Comparison of ENCODE assay signal across 8 cellular contexts in genomic region chr10:70364001-70364771, GRCh38. TPM values are rescaled to one million over a fixed set of nuclear protein-coding genes. Genes with fewer than 3 reads are reported as not detected.
DNase-seq lines count a peak whose midpoint lies in the region; ATAC-seq and TF ChIP-seq lines count a peak whose summit lies in the region.

No MANE protein-coding gene starts in this region.

- intact Hi-C loops in lower leg skin (cut with DNase I; ENCODE audit: low total_unique reads), result no loop called here

- no peak overlapping the region for H3K4me3 ChIP-seq in lower leg skin (ENCODE audit: low read depth, poor library complexity, severe bottlenecking)

- WGBS in lower leg skin, 2 donors, result 8 to 15% methylated on average over 13 of the region's 14 CpGs

- peak; percentile 97 for DNase-seq in AG09319 (ENCODE audit: extremely low read depth, low read depth)
- peak; percentile 67 for DNase-seq in NCI-H748 treated with DMSO at 0.1 percent for 48 hours (lab: John Stamatoyannopoulos, UW)
- peak; percentile 67 to 81 for DNase-seq in activated CD4-positive, alpha-beta T cell treated with anti-CD3 and anti-CD28 coated beads, Interleukin-2, amount 50 U/mL, for 24 hours (ENCODE audit: low read depth in 1 of 2, low spot score in 1 of 2)
- peak; percentile 90 for DNase-seq in dermis blood vessel endothelial cell
- DNase-seq in lower leg skin (ENCODE audit: low spot score in 2 of 2), result peak; percentile 93 to 98
- DNase-seq in stimulated activated CD4-positive, alpha-beta T cell treated with anti-CD3 and anti-CD28 coated beads, Interleukin-4, amount 100 ng/mL, for 24 hours, result peak; percentile 87

- no peak for TF ChIP-seq POLR2A in lower leg skin (IDR thresholded peaks at IDR 0.05)

- peak; percentile 92 for ATAC-seq in GM19035 (IDR thresholded peaks at IDR 0.05; ENCODE audit: unreplicated experiment)
- peak; percentile 97 for ATAC-seq in HG03354 (IDR thresholded peaks at IDR 0.05; ENCODE audit: poor library complexity, severe bottlenecking, unreplicated experiment)

- peak; percentile 93 for TF ChIP-seq CTCF in AG09319 (IDR thresholded peaks at IDR 0.05; ENCODE audit: low read depth, low read length)
- peak in 1 of 3 donors; percentile 92 for TF ChIP-seq CTCF in lower leg skin (IDR thresholded peaks at IDR 0.05)

RNA-seq across cellular contexts. Expression of gene LRRC20, which starts 18.2 kb away (rescaled TPM):
- total RNA-seq in dermis blood vessel endothelial cell (9.0 and 15.0 TPM in 2 replicates), lower leg skin (1 to 10 TPM; 4.0 to 7.6 (median 5.9) TPM)

RNA-seq across cellular contexts. Expression of gene EIF4EBP2, which starts 39.8 kb away (rescaled TPM):
- 28.2 and 49.7 TPM in 2 replicates for total RNA-seq in dermis blood vessel endothelial cell
- 10 to 100 TPM; 40.2 to 68.0 (median 58.9) TPM for total RNA-seq in lower leg skin
